In genomic region chr1:62068302-62068936, GRCh38 we compare ENCODE assay signal across 17 cellular contexts.
A peak's percentile ranks its signal among the peaks of the same experiment; 100 is the strongest.
DNase-seq lines count a peak whose midpoint lies in the region; ATAC-seq and TF ChIP-seq lines count a peak whose summit lies in the region.
"Had no signal": no experiment of that assay in that cellular context is flagged by ENCODE, and none has a peak within 500 bp of the region (broad histone marks: within the 10 kb centered on the region; RNA-seq: fewer than 3 reads in every experiment).

No MANE protein-coding gene starts in this region.

- DNase-seq in WTC11 (ENCODE audit: low spot score) (no peak), Right ventricle myocardium superior (no peak), thoracic aorta (ENCODE audit: low spot score) (no peak), PC-3 (no peak), NCI-H1930 (lab: John Stamatoyannopoulos, UW) (no peak)
- no peak for DNase-seq in CD4-positive, alpha-beta memory T cell
- DNase-seq: amniotic stem cell; H9; hippocampal formation; NCI-H1694; stimulated activated CD4-positive, alpha-beta T cell treated with anti-CD3 and anti-CD28 coated beads, Interleukin-2, amount 100 ng/mL, for 48 hours had no signal

- TF ChIP-seq CTCF in WTC11 (IDR thresholded peaks at IDR 0.05), result no peak
- TF ChIP-seq CTCF in neural cell (IDR thresholded peaks at IDR 0.05; ENCODE audit: poor library complexity, severe bottlenecking), result no peak
- no peak for TF ChIP-seq CTCF in thoracic aorta (IDR thresholded peaks at IDR 0.05)
- TF ChIP-seq CTCF in PC-3 (conservative IDR thresholded peaks at IDR 0.05; ENCODE audit: low read depth, low read length), result no peak

- H3K9ac ChIP-seq in neural cell (ENCODE audit: low read length) (no peak overlapping the region), PC-3 (ENCODE audit: low read length) (no peak overlapping the region)

- H3K4me2 ChIP-seq in neural cell (ENCODE audit: low read length), result no peak overlapping the region
- no peak overlapping the region for H3K4me2 ChIP-seq in PC-3 (ENCODE audit: low read length)

- BruUV-seq in PC-3 (replicated peaks; lab: Mats Ljungman, UMichigan), result no TSS peak

- H3K27me3 ChIP-seq in neural cell (ENCODE audit: insufficient read depth, low read depth, low read length), result no peaks in the 10 kb centered on the region
- H3K27me3 ChIP-seq in thoracic aorta (replicated peaks; ENCODE audit: insufficient read depth), result no peaks in the 10 kb centered on the region
- H3K27me3 ChIP-seq in PC-3 (ENCODE audit: low read length), result no peaks in the 10 kb centered on the region
- no peaks in the 10 kb centered on the region for H3K27me3 ChIP-seq in CD4-positive, alpha-beta memory T cell (ENCODE audit: insufficient read depth, low read length)

- H3K36me3 ChIP-seq in neural cell (ENCODE audit: insufficient read depth, low read length), result no peaks in the 10 kb centered on the region
- H3K36me3 ChIP-seq in thoracic aorta, result no peaks in the 10 kb centered on the region
- H3K36me3 ChIP-seq in PC-3 (ENCODE audit: low read depth, low read length), result peaks cover 7% of the 10 kb centered on the region
- no peaks in the 10 kb centered on the region for H3K36me3 ChIP-seq in CD4-positive, alpha-beta memory T cell (ENCODE audit: insufficient read depth, low read length)

- H3F3A ChIP-seq in neural cell (ENCODE audit: insufficient read depth, low read length, poor library complexity, severe bottlenecking) (no peaks in the 10 kb centered on the region), PC-3 (ENCODE audit: low read length, unreplicated experiment) (no peaks in the 10 kb centered on the region)

- no peak for TF ChIP-seq RAD21 in neural cell (conservative IDR thresholded peaks at IDR 0.05)

- no peak for TF ChIP-seq EP300 in neural cell (conservative IDR thresholded peaks at IDR 0.05; ENCODE audit: poor library complexity, severe bottlenecking)

- peaks cover 24% of the 10 kb centered on the region for H3K36me3 Mint-ChIP-seq in WTC11
- peaks cover 41 to 45% of the 10 kb centered on the region in 2 donors for H3K36me3 Mint-ChIP-seq in CD4-positive, alpha-beta memory T cell
- H3K36me3 Mint-ChIP-seq: natural killer cell treated with Interleukin-12 subunit alpha and Interleukin-12 subunit beta and Interleukin-15 and Interleukin-18, amount 100 ng/mL, for 72 hours had no signal

- peaks cover 25% of the 10 kb centered on the region for H3K4me1 Mint-ChIP-seq in WTC11
- no peaks in the 10 kb centered on the region for H3K4me1 Mint-ChIP-seq in CD4-positive, alpha-beta memory T cell

- intact Hi-C loops in Right ventricle myocardium superior (cut with DNase I) (no loop called here), PC-3 (cut with micrococcal nuclease) (no loop called here)
- intact Hi-C loops in CD4-positive, alpha-beta memory T cell (cut with micrococcal nuclease), result no loop called here

- H3K4me3 ChIP-seq in neural cell (ENCODE audit: low read length), result no peak overlapping the region
- peak overlapping the region; percentile 49 for H3K4me3 ChIP-seq in thoracic aorta
- H3K4me3 ChIP-seq in PC-3 (ENCODE audit: low read length), result no peak overlapping the region
- no peak overlapping the region for H3K4me3 ChIP-seq in CD4-positive, alpha-beta memory T cell (ENCODE audit: low read length in 2 of 2)

- H3K4me1 ChIP-seq in thoracic aorta (ENCODE audit: control insufficient read depth in 1 of 2, low read depth in 2 of 2) (peaks cover 28 to 64% of the 10 kb centered on the region in 2 donors), PC-3 (ENCODE audit: insufficient read depth, low read length) (no peaks in the 10 kb centered on the region)
- H3K4me1 ChIP-seq in CD4-positive, alpha-beta memory T cell (ENCODE audit: insufficient read depth, low read length), result no peaks in the 10 kb centered on the region

- no peaks in the 10 kb centered on the region for H3K79me2 ChIP-seq in neural cell (replicated peaks; ENCODE audit: insufficient read depth, low read length)
- H3K79me2 ChIP-seq in PC-3 (ENCODE audit: low read length), result no peaks in the 10 kb centered on the region

- no peak overlapping the region for H2AFZ ChIP-seq in neural cell (ENCODE audit: low read depth, low read length)
- no peak overlapping the region for H2AFZ ChIP-seq in PC-3 (ENCODE audit: low read length)

- H3K27ac ChIP-seq in neural cell (ENCODE audit: low read length) (no peak overlapping the region), thoracic aorta (peak overlapping the region; percentile 84 to 90), PC-3 (ENCODE audit: low read length) (no peak overlapping the region)
- no peak overlapping the region for H3K27ac ChIP-seq in CD4-positive, alpha-beta memory T cell (ENCODE audit: low read depth, low read length)
- H3K27ac ChIP-seq: VCaP had no signal

- no peak overlapping the region for H3K4me3 Mint-ChIP-seq in WTC11
- no peak overlapping the region for H3K4me3 Mint-ChIP-seq in CD4-positive, alpha-beta memory T cell
- H3K4me3 Mint-ChIP-seq: H9; natural killer cell treated with Interleukin-12 subunit alpha and Interleukin-12 subunit beta and Interleukin-15 and Interleukin-18, amount 100 ng/mL, for 72 hours had no signal

- no peaks in the 10 kb centered on the region for H3K27me3 Mint-ChIP-seq in WTC11 (ENCODE audit: low read depth)
- no peaks in the 10 kb centered on the region for H3K27me3 Mint-ChIP-seq in CD4-positive, alpha-beta memory T cell
- H3K27me3 Mint-ChIP-seq: natural killer cell treated with Interleukin-12 subunit alpha and Interleukin-12 subunit beta and Interleukin-15 and Interleukin-18, amount 100 ng/mL, for 72 hours had no signal

- H3K9me2 ChIP-seq in neural cell (ENCODE audit: insufficient read depth, low read length), result no peaks in the 10 kb centered on the region
- no peaks in the 10 kb centered on the region for H3K9me2 ChIP-seq in PC-3 (replicated peaks; ENCODE audit: low read length)

- POLR2A ChIA-PET in WTC11 (lab: Charles Lee), result no interaction called here
- POLR2A ChIA-PET in PC-3 (lab: Charles Lee; ENCODE audit: unreplicated experiment), result no interaction called here
- POLR2A ChIA-PET in CD4-positive, alpha-beta memory T cell (lab: Charles Lee; ENCODE audit: partially characterized antibody), result no interaction called here

- peak overlapping the region; percentile 42 for H3K27ac Mint-ChIP-seq in WTC11
- peak overlapping the region in 1 of 7 donors; percentile 76 for H3K27ac Mint-ChIP-seq in CD4-positive, alpha-beta memory T cell
- H3K27ac Mint-ChIP-seq: natural killer cell treated with Interleukin-12 subunit alpha and Interleukin-12 subunit beta and Interleukin-15 and Interleukin-18, amount 100 ng/mL, for 72 hours had no signal

- no peaks in the 10 kb centered on the region for H4K20me1 ChIP-seq in neural cell (ENCODE audit: insufficient read depth)
- no peaks in the 10 kb centered on the region for H4K20me1 ChIP-seq in PC-3 (ENCODE audit: low read length)

- H3K9me3 Mint-ChIP-seq in WTC11, result peaks cover 15% of the 10 kb centered on the region
- H3K9me3 Mint-ChIP-seq in CD4-positive, alpha-beta memory T cell, result peaks cover 0 to 7% (median under 1%) of the 10 kb centered on the region in 8 donors
- H3K9me3 Mint-ChIP-seq: natural killer cell treated with Interleukin-12 subunit alpha and Interleukin-12 subunit beta and Interleukin-15 and Interleukin-18, amount 100 ng/mL, for 72 hours had no signal

- no peak for ATAC-seq in WTC11
- peak; percentile 83 for ATAC-seq in Right ventricle myocardium superior (ENCODE audit: poor library complexity)
- ATAC-seq in thoracic aorta (ENCODE audit: insufficient number of reproducible peaks, low FRiP score, low read depth), result peak; percentile 15
- ATAC-seq in PC-3, result no peak
- no peak for ATAC-seq in HG02884 (IDR thresholded peaks at IDR 0.05; ENCODE audit: unreplicated experiment)
- ATAC-seq: left lobe of liver; natural killer cell treated with Interleukin-12 subunit alpha and Interleukin-12 subunit beta and Interleukin-15 and Interleukin-18, amount 100 ng/mL, for 72 hours; Panc1 had no signal

- CTCF ChIA-PET in WTC11 (lab: Charles Lee) (interaction anchor here (0.8 to 1.0 kb wide), 3 partner anchors 11 to 117 kb away, joined by 3 to 6 read pairs (median 3); no protein-coding TSS in a partner anchor), PC-3 (lab: Charles Lee) (no interaction called here)
- CTCF ChIA-PET in CD4-positive, alpha-beta memory T cell (lab: Charles Lee; ENCODE audit: partially characterized antibody), result interaction anchor here (2.6 kb wide), 1 partner anchor 14 kb away, joined by 15 read pairs; no protein-coding TSS in a partner anchor

- H3K9me3 ChIP-seq in neural cell (ENCODE audit: low read length), result no peaks in the 10 kb centered on the region
- H3K9me3 ChIP-seq in thoracic aorta, result no peaks in the 10 kb centered on the region
- H3K9me3 ChIP-seq in PC-3 (ENCODE audit: low read length), result no peaks in the 10 kb centered on the region
- H3K9me3 ChIP-seq in CD4-positive, alpha-beta memory T cell (ENCODE audit: control insufficient read depth in 1 of 2, low read length in 2 of 2), result no peaks in the 10 kb centered on the region

TF ChIP-seq in WTC11, 78 proteins besides CTCF, POLR2A, EP300 and RAD21:
- no peak for TF ChIP-seq HMGA2 (CRISPR knock-in tag; IDR thresholded peaks at IDR 0.05)
- no peak for TF ChIP-seq EMX1 (CRISPR knock-in tag; IDR thresholded peaks at IDR 0.05)

TF ChIP-seq in neural cell, 6 proteins besides CTCF, POLR2A, EP300 and RAD21:
- TF ChIP-seq EZH2 (IDR thresholded peaks at IDR 0.05; ENCODE audit: borderline replicate concordance, insufficient read depth, low read length, poor library complexity, severe bottlenecking) (no peak), POLR2AphosphoS5 (IDR thresholded peaks at IDR 0.05) (peak; percentile 46)

Comparison
In these comparisons a context has a peak if more than half of its experiments do, and no peak if none do; other contexts are left out.
1. ATAC-seq: peak in Right ventricle myocardium superior (single experiment) and thoracic aorta (single experiment); none in WTC11 (single experiment), PC-3 (single experiment) and HG02884 (single experiment).
2. H3K27ac ChIP-seq: peak in thoracic aorta (2 of 2); none in neural cell (single experiment), PC-3 (single experiment) and CD4-positive, alpha-beta memory T cell (single experiment).